ENCODE assay signal across 8 cellular contexts in the genomic region with DNA sequence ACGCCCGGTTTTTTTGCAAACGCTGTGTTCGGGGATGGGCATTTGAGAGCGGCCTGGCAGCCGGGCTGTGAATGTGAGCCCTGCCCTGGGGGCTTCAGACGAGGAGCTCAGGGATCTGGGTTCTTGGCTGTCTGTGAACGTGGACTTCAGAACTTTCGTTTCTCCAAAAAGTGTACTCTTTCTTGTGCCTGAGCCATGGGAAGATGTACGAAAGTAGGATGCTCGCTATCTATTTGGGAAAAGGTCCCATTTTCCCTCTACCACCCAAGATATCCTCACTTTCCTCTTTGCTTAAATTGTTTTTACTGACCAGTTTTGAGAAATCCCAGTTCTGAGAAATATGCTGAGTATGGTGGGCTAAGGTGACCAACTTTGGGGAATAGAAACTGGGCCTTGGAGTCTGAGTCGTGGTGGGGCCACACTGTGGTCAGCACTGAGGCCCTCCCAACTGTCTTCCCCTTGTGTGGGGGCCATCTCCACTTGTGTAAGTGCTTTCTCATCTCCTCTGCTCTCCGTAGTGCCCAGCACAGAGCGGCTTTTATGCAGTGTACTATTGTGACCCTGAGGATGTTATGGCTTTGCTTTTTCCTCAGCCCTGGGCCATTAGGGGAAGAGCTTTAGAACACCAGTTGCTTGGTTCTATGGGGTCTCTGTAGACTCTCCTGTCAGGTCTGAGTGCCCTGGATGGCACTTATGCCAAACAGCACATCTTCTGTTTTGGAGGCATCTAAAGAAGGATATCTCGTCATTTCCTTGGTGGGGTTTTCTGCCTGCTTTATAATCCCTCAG. TPM values are rescaled to one million over a fixed set of nuclear protein-coding genes. Genes with fewer than 3 reads are reported as not detected.
DNase-seq lines count a peak whose midpoint lies in the region; ATAC-seq and TF ChIP-seq lines count a peak whose summit lies in the region.

No MANE protein-coding gene starts in this region.

- no CpG with 5 or more reads among the region's 15 CpGs for WGBS in mesendoderm (ENCODE audit: extremely low coverage, insufficient coverage, low lambda C conversion rate)
- 23 to 25% methylated on average over 15 of the region's 15 CpGs for WGBS in aorta, 2 donors

- H3K36me3 ChIP-seq in KOPT-K1 (ENCODE audit: insufficient read depth, low read length) (peaks cover 43% of the 10 kb centered on the region), mesendoderm (ENCODE audit: control insufficient read depth, insufficient read depth, low read length) (peaks cover 3% of the 10 kb centered on the region), aorta (ENCODE audit: control insufficient read depth in 1 of 2, insufficient read depth in 2 of 2, low read length in 1 of 2) (no peaks in the 10 kb centered on the region)

- ATAC-seq in aorta (ENCODE audit: low FRiP score) (no peak), HG03354 (IDR thresholded peaks at IDR 0.05; ENCODE audit: poor library complexity, severe bottlenecking, unreplicated experiment) (no peak)

- peak overlapping the region; percentile 92 for H3K4me2 ChIP-seq in mesendoderm (ENCODE audit: low read length)

- no peak overlapping the region for H2BK5ac ChIP-seq in mesendoderm (ENCODE audit: low read length)

- peak overlapping the region; percentile 13 to 91 (median 77) for H3K27ac Mint-ChIP-seq in brain

- H3K79me2 ChIP-seq in mesendoderm (ENCODE audit: control insufficient read depth, insufficient read depth, low read length) = peaks cover 15% of the 10 kb centered on the region

- H3K4me1 ChIP-seq in mesendoderm (ENCODE audit: control insufficient read depth, low read depth, low read length) (peaks cover 3% of the 10 kb centered on the region), aorta (ENCODE audit: control insufficient read depth in 1 of 2, insufficient read depth in 2 of 2, low read length in 2 of 2) (no peaks in the 10 kb centered on the region)

- peaks cover 45% of the 10 kb centered on the region for H3K4me1 Mint-ChIP-seq in brain

- H2BK15ac ChIP-seq in mesendoderm (replicated peaks; ENCODE audit: low read depth) = no peak overlapping the region

- peak overlapping the region; percentile 88 to 96 (median 94) for H3K4me3 Mint-ChIP-seq in brain

- H3K9me3 ChIP-seq in KOPT-K1 (ENCODE audit: insufficient read depth, low read length, poor library complexity, severe bottlenecking) = no peaks in the 10 kb centered on the region
- H3K9me3 ChIP-seq in aorta (ENCODE audit: control insufficient read depth, low read length) = no peaks in the 10 kb centered on the region

- H4K8ac ChIP-seq in mesendoderm (ENCODE audit: low read depth, low read length) = no peak overlapping the region

- peaks cover 24% of the 10 kb centered on the region for H3K79me1 ChIP-seq in mesendoderm (ENCODE audit: low read length)

- peak overlapping the region; percentile 3 for H3K18ac ChIP-seq in mesendoderm (ENCODE audit: low read length)

- H3K4me3 ChIP-seq in GM12864 (ENCODE audit: low read depth, low read length) (peak overlapping the region; percentile 89), mesendoderm (ENCODE audit: low read length) (peak overlapping the region; percentile 89), aorta (ENCODE audit: low read length in 2 of 2) (peak overlapping the region; percentile 78 to 85)

- peak overlapping the region; percentile 56 for H4K5ac ChIP-seq in mesendoderm (ENCODE audit: low read length)

- H3K23ac ChIP-seq in mesendoderm (ENCODE audit: low read length) = peak overlapping the region; percentile 24

- DNase-seq in GM12864 (ENCODE audit: low read depth) (no peak), mesendoderm (peak; percentile 38), aorta (peak in 1 of 2 donors; percentile 23), germinal center (ENCODE audit: low spot score) (no peak), NCI-H1417 treated with DMSO at 0.1 percent for 48 hours (lab: John Stamatoyannopoulos, UW) (no peak)

- H2AK5ac ChIP-seq in mesendoderm (ENCODE audit: low read length) = no peak overlapping the region

- no peak for TF ChIP-seq CTCF in GM12864 (IDR thresholded peaks at IDR 0.05; ENCODE audit: low read depth, low read length, missing control alignments)
- no peak for TF ChIP-seq CTCF in brain (conservative IDR thresholded peaks at IDR 0.05)

- H3K9me3 Mint-ChIP-seq in brain = no peaks in the 10 kb centered on the region

- intact Hi-C loops in aorta (cut with DNase I) = loop anchor here in 1 of 2 donors (10.0 kb wide), 1 partner anchor 449 kb away; the partner anchor contains the start of gene NUDCD3

- H3K9ac ChIP-seq in mesendoderm (ENCODE audit: low read length) = peak overlapping the region; percentile 90

- H3K27me3 ChIP-seq in mesendoderm (ENCODE audit: insufficient read depth, low read length, poor library complexity) (no peaks in the 10 kb centered on the region), aorta (ENCODE audit: control insufficient read depth in 1 of 2, insufficient read depth in 2 of 2, low read length in 1 of 2) (no peaks in the 10 kb centered on the region)

- H3K56ac ChIP-seq in mesendoderm (ENCODE audit: low read length) = peak overlapping the region; percentile 94

- no peak overlapping the region for H2BK120ac ChIP-seq in mesendoderm (ENCODE audit: low read depth, low read length)

- H3K27ac ChIP-seq in KOPT-K1 (ENCODE audit: low read depth, low read length, poor library complexity, severe bottlenecking) (peak overlapping the region; percentile 79), mesendoderm (ENCODE audit: low read depth, low read length) (peak overlapping the region; percentile 46), aorta (ENCODE audit: low read depth in 1 of 2, low read length in 2 of 2) (no peak overlapping the region)

- H3K4ac ChIP-seq in mesendoderm (ENCODE audit: low read depth, low read length) = no peak overlapping the region

- peaks cover 17% of the 10 kb centered on the region for H3K27me3 Mint-ChIP-seq in brain

- H3K36me3 Mint-ChIP-seq in brain = peaks cover 16% of the 10 kb centered on the region

RNA-seq across cellular contexts. Expression of gene DBNL, which starts 0.9 kb away (rescaled TPM):
- polyA plus RNA-seq in brain (ENCODE audit: insufficient read depth, low read depth, low replicate concordance) = 115 TPM
- 28.8 TPM for polyA plus RNA-seq in mesendoderm (2013, experiment 1 of 2)
- polyA plus RNA-seq in mesendoderm (2013, experiment 2 of 2) = 29.1 TPM
- total RNA-seq in aorta = 100 to 1,000 TPM in 1 of 2 donors, 10 to 100 TPM in 1; 96.1 to 105 TPM
- 10 to 100 TPM; 80.1 to 91.6 TPM for polyA plus RNA-seq in aorta

RNA-seq across cellular contexts. Expression of gene PGAM2, which starts 19.9 kb away (rescaled TPM):
- polyA plus RNA-seq in brain (ENCODE audit: insufficient read depth, low read depth, low replicate concordance) = 141 TPM
- 1.1 TPM for polyA plus RNA-seq in mesendoderm (2013, experiment 1 of 2)
- 0.95 TPM for polyA plus RNA-seq in mesendoderm (2013, experiment 2 of 2)
- total RNA-seq in aorta = 1 to 10 TPM; 4.1 to 4.8 TPM
- 1 to 10 TPM; 8.0 to 9.5 TPM for polyA plus RNA-seq in aorta

RNA-seq across cellular contexts. Expression of gene POLM, which starts 36.9 kb away (rescaled TPM):
- polyA plus RNA-seq in brain (ENCODE audit: insufficient read depth, low read depth, low replicate concordance) (9.1 TPM), aorta (10 to 100 TPM in 1 of 2 donors, 1 to 10 TPM in 1; 8.4 to 35.6 TPM)
- 5.5 TPM for polyA plus RNA-seq in mesendoderm (2013, experiment 1 of 2)
- 5.6 TPM for polyA plus RNA-seq in mesendoderm (2013, experiment 2 of 2)
- total RNA-seq in aorta = 10 to 100 TPM; 27.6 to 35.7 TPM

RNA-seq across cellular contexts. Expression of gene SPDYE1, which starts 47.7 kb away (rescaled TPM):
- not detected for polyA plus RNA-seq in brain (ENCODE audit: insufficient read depth, low read depth, low replicate concordance)
- not detected for polyA plus RNA-seq in mesendoderm (2013, experiment 1 of 2)
- not detected for polyA plus RNA-seq in mesendoderm (2013, experiment 2 of 2)
- total RNA-seq in aorta = not detected
- under 1 TPM in 1 of 2 donors, not detected in 1; 0.05 TPM for polyA plus RNA-seq in aorta

RNA-seq across cellular contexts. Expression of gene AEBP1, which starts 58.7 kb away (rescaled TPM):
- 35.2 TPM for polyA plus RNA-seq in brain (ENCODE audit: insufficient read depth, low read depth, low replicate concordance)
- polyA plus RNA-seq in mesendoderm (2013, experiment 1 of 2) = 19.7 TPM
- 20.4 TPM for polyA plus RNA-seq in mesendoderm (2013, experiment 2 of 2)
- total RNA-seq in aorta = 1,000 to 10,000 TPM in 1 of 2 donors, 100 to 1,000 TPM in 1; 856 to 1,098 TPM
- polyA plus RNA-seq in aorta = 1,000 to 10,000 TPM in 1 of 2 donors, 100 to 1,000 TPM in 1; 293 to 2,243 TPM

Comparison
In these comparisons a context has a peak if more than half of its experiments do, and no peak if none do; other contexts are left out.
1. H3K27ac ChIP-seq: peak in KOPT-K1 (single experiment) and mesendoderm (single experiment); none in aorta (0 of 2).
2. RNA of gene PGAM2, which starts 19.9 kb away (polyA plus RNA-seq): 141 TPM in brain (single experiment); 8.0 to 9.5 TPM in aorta; every median in the first group is over 10 times any median in the second.
3. Peak in every context shown above with its lines, with median percentiles within 50 percentile points of each other: H3K4me3 ChIP-seq.